In the genomic region with DNA sequence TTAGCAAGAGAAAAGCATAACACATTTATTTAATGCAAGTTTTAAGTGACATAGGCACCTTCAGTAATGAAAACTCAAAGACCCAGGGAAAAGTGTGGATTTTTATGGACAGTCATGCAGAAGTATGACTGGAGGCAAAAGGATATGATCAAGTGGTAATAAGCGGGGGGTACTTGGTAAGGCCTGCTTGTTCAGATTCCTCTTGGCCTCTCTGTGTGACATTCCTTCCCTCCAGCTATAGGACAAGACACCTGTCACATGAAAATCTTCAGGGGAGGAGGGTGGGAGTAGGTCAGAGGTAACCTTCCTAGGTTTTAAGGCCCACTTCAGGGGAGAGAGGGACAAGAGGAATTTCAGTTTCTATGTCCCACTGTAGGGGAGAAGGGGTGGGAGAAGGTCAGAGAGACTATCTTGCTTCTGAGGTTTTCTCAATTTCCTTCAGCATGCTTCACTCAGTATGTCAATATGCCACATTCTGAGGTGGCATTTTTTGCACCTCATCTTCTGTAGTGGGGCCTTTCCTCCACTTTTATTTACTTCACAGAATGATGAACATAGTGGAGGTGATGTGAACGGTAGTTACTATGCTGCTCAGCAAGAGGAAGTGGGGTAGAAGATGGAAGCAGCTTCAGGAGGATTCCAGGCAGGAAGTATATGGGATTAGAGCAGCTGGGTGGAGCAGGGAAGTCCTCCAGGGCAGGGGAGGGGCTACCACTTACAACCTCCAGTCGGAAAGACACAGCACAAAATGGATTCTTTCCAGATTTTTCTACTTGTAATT, we compare ENCODE assay signal across 10 cellular contexts.
DNase-seq lines count a peak whose midpoint lies in the region; ATAC-seq and TF ChIP-seq lines count a peak whose summit lies in the region.
"Had no signal": no experiment of that assay in that cellular context is flagged by ENCODE, and none has a peak within 500 bp of the region (broad histone marks: within the 10 kb centered on the region; RNA-seq: fewer than 3 reads in every experiment).

No MANE protein-coding gene starts in this region.

- no peak for DNase-seq in activated T-cell treated with anti-CD3 and anti-CD28 coated beads, Interleukin-2, amount 50 U/mL, for 72 hours
- DNase-seq in activated T-cell treated with anti-CD3 and anti-CD28 coated beads, Interleukin-2, amount 50 U/mL, for 1 hour, result no peak
- DNase-seq in NCI-H146 (lab: John Stamatoyannopoulos, UW), result peak; percentile 86
- DNase-seq in mammary epithelial cell, result no peak
- DNase-seq in suprapubic skin (ENCODE audit: low spot score in 2 of 2), result no peak
- no peak for DNase-seq in SIG-M5 (lab: John Stamatoyannopoulos, UW)
- DNase-seq: C1 segment of cervical spinal cord, occipital lobe had no signal

- dilution Hi-C loops in mammary epithelial cell (cut with HindIII; ENCODE audit: low sequenced_read_pairs), result no loop called here

- no peak overlapping the region for H3K9ac ChIP-seq in mammary epithelial cell (ENCODE audit: insufficient read depth, low read length)

- peak overlapping the region; percentile 60 for H2AFZ ChIP-seq in mammary epithelial cell (ENCODE audit: low read depth, low read length)

- H3K4me3 Mint-ChIP-seq in activated T-cell treated with anti-CD3 and anti-CD28 coated beads, Interleukin-2, amount 50 U/mL, for 72 hours, result peak overlapping the region in 1 of 2 donors; percentile 25

- TF ChIP-seq CTCF in mammary epithelial cell (conservative IDR thresholded peaks at IDR 0.05 in 1 of 2, IDR thresholded peaks at IDR 0.05 in 1 of 2; ENCODE audit: extremely low read depth in 1 of 2, insufficient read depth in 1 of 2, low read depth in 1 of 2, low read length in 2 of 2) (no peak), suprapubic skin (IDR thresholded peaks at IDR 0.05) (no peak)

- BruUV-seq in mammary epithelial cell (replicated peaks; lab: Mats Ljungman, UMichigan), result no TSS peak

- CTCF ChIA-PET in mammary epithelial cell (lab: Charles Lee; ENCODE audit: low non-redundant PET), result no interaction called here

- intact Hi-C loops in mammary epithelial cell (cut with micrococcal nuclease), result no loop called here

- WGBS in mammary epithelial cell (ENCODE audit: low coverage, missing lambda C conversion rate), result 13% methylated on average over 3 of the region's 3 CpGs
- WGBS in suprapubic skin, result 44% methylated on average over 3 of the region's 3 CpGs

- H3K9me3 Mint-ChIP-seq in activated T-cell treated with anti-CD3 and anti-CD28 coated beads, Interleukin-2, amount 50 U/mL, for 72 hours, result peaks cover 0 to 2% of the 10 kb centered on the region in 2 donors

- H3K27me3 Mint-ChIP-seq in activated T-cell treated with anti-CD3 and anti-CD28 coated beads, Interleukin-2, amount 50 U/mL, for 72 hours (ENCODE audit: low read depth), result no peaks in the 10 kb centered on the region

- in situ Hi-C loops in mammary epithelial cell (cut with MboI; ENCODE audit: low sequenced_read_pairs in 2 of 2), result no loop called here

- H3K36me3 ChIP-seq in mammary epithelial cell (ENCODE audit: insufficient read depth, low read length) (no peaks in the 10 kb centered on the region), suprapubic skin (no peaks in the 10 kb centered on the region)

- H3K4me1 Mint-ChIP-seq in activated T-cell treated with anti-CD3 and anti-CD28 coated beads, Interleukin-2, amount 50 U/mL, for 72 hours (ENCODE audit: low read depth), result peaks cover 18% of the 10 kb centered on the region

- H3K4me1 ChIP-seq in mammary epithelial cell (ENCODE audit: insufficient read depth, low read length), result no peaks in the 10 kb centered on the region
- H3K4me1 ChIP-seq in suprapubic skin, result peaks cover 17% of the 10 kb centered on the region

- H3K27ac ChIP-seq in mammary epithelial cell (ENCODE audit: insufficient read depth, low read depth, low read length) (no peak overlapping the region), suprapubic skin (peak overlapping the region; percentile 7)

- no peak for ATAC-seq in activated T-cell treated with anti-CD3 and anti-CD28 coated beads, Interleukin-2, amount 50 U/mL, for 72 hours (replicated peaks in 1 of 2)
- ATAC-seq in GM21447 (IDR thresholded peaks at IDR 0.05; ENCODE audit: unreplicated experiment) (no peak), GM18505 (IDR thresholded peaks at IDR 0.05; ENCODE audit: unreplicated experiment) (no peak)

- no peak overlapping the region for H3K4me2 ChIP-seq in mammary epithelial cell (ENCODE audit: insufficient read depth, low read depth, low read length)

- peak overlapping the region; percentile 34 for H3K27ac Mint-ChIP-seq in activated T-cell treated with anti-CD3 and anti-CD28 coated beads, Interleukin-2, amount 50 U/mL, for 72 hours

- no peaks in the 10 kb centered on the region for H4K20me1 ChIP-seq in mammary epithelial cell (ENCODE audit: insufficient read depth, low read length)

- no peaks in the 10 kb centered on the region for H3K27me3 ChIP-seq in mammary epithelial cell (ENCODE audit: insufficient read depth, low read length)
- no peaks in the 10 kb centered on the region for H3K27me3 ChIP-seq in suprapubic skin

- H3K9me3 ChIP-seq in mammary epithelial cell (replicated peaks; ENCODE audit: insufficient read depth, low read length) (no peaks in the 10 kb centered on the region), suprapubic skin (no peaks in the 10 kb centered on the region)

- H3K79me2 ChIP-seq in mammary epithelial cell (ENCODE audit: insufficient read depth, low read length), result no peaks in the 10 kb centered on the region

- H3K4me3 ChIP-seq in mammary epithelial cell (replicated peaks in 1 of 3; ENCODE audit: insufficient read depth in 1 of 3, low read depth in 2 of 3, low read length in 3 of 3) (no peak overlapping the region), suprapubic skin (no peak overlapping the region)

- TF ChIP-seq POLR2A in suprapubic skin (IDR thresholded peaks at IDR 0.05) (no peak), GM18505 (IDR thresholded peaks at IDR 0.05; ENCODE audit: borderline replicate concordance, extremely low read depth, insufficient read depth, insufficient read length) (no peak)

- H3K36me3 Mint-ChIP-seq in activated T-cell treated with anti-CD3 and anti-CD28 coated beads, Interleukin-2, amount 50 U/mL, for 72 hours (ENCODE audit: insufficient read depth in 2 of 2), result no peaks in the 10 kb centered on the region

- TF ChIP-seq EP300 in suprapubic skin (IDR thresholded peaks at IDR 0.05), result no peak
